In genomic region chrX:28591542-28591941, GRCh38 we compare ENCODE assay signal across 16 cellular contexts. TPM values are rescaled to one million over a fixed set of nuclear protein-coding genes. Genes with fewer than 3 reads are reported as not detected.
"Had no signal": no experiment of that assay in that cellular context is flagged by ENCODE, and none has a peak within 500 bp of the region (broad histone marks: within the 10 kb centered on the region; RNA-seq: fewer than 3 reads in every experiment).

No MANE protein-coding gene starts in this region.

- DNase-seq: activated CD4-positive, alpha-beta T cell treated with anti-CD3 and anti-CD28 coated beads, Interleukin-2, amount 10 ng/mL, durations not matched to agents 24 days and 14 days; activated CD4-positive, CD25-positive, alpha-beta regulatory T cell; activated CD8-positive, alpha-beta memory T cell treated with anti-CD3 and anti-CD28 coated beads, Interleukin-2, amount 50 U/mL, for 48 hours; activated naive CD4-positive, alpha-beta T cell; activated naive CD8-positive, alpha-beta T cell treated with anti-CD3 and anti-CD28 coated beads, Interleukin-2, amount 10 ng/mL, durations not matched to agents 7 days and 5 days; esophagus squamous epithelium; foreskin fibroblast; posterior cingulate gyrus; stimulated activated CD4-positive, alpha-beta T cell treated with anti-CD3 and anti-CD28 coated beads, Interleukin-4, amount 100 ng/mL, for 24 hours; stimulated activated naive CD4-positive, alpha-beta T cell treated with Interleukin-2 at 50 U/mL for 16 hours; trophoblast cell had no signal

- H3K4me1 ChIP-seq: suprapubic skin had no signal

- H3K27me3 ChIP-seq: esophagus squamous epithelium, suprapubic skin had no signal

- H3K9me3 ChIP-seq: esophagus squamous epithelium, suprapubic skin had no signal

- H3K27ac ChIP-seq: esophagus squamous epithelium, skin epidermis, suprapubic skin had no signal

- H3K4me3 ChIP-seq: esophagus squamous epithelium, skin epidermis, suprapubic skin had no signal

RNA-seq across cellular contexts. Expression of gene IL1RAPL1, which starts 4.3 kb away (rescaled TPM):
- total RNA-seq: activated CD4-positive, alpha-beta T cell treated with anti-CD3 and anti-CD28 coated beads, Interleukin-2, amount 10 ng/mL, durations not matched to agents 24 days and 14 days; activated naive CD8-positive, alpha-beta T cell treated with anti-CD3 and anti-CD28 coated beads, Interleukin-2, amount 10 ng/mL, durations not matched to agents 7 days and 5 days; chondrocyte; lung microvascular endothelial cell; T-helper 2 cell treated with Interferon-gamma antibody and Interleukin-4, amounts not matched to agents 100 ng/mL and 5 ng/mL, for 36 hours had no signal
